In genomic region chr3:186909078-186909853, GRCh38 we compare ENCODE assay signal across 8 cellular contexts. TPM values are rescaled to one million over a fixed set of nuclear protein-coding genes. Genes with fewer than 3 reads are reported as not detected.
DNase-seq lines count a peak whose midpoint lies in the region; ATAC-seq and TF ChIP-seq lines count a peak whose summit lies in the region.

No MANE protein-coding gene starts in this region.

- CTCF ChIA-PET in WTC11 (lab: Charles Lee): interaction anchor here (0.6 to 1.9 kb wide), 7 partner anchors 22 to 313 kb away, joined by 3 to 9 read pairs (median 4); partner anchors contain the start of genes ADIPOQ and RPL39L

- POLR2A ChIA-PET in WTC11 (lab: Charles Lee): no interaction called here

- H3K4me3 Mint-ChIP-seq in WTC11: no peak overlapping the region

- TF ChIP-seq CTCF in WTC11 (IDR thresholded peaks at IDR 0.05): no peak
- no peak for TF ChIP-seq CTCF in astrocyte of the spinal cord (IDR thresholded peaks at IDR 0.05; ENCODE audit: low read depth, low read length)

- H3K27me3 Mint-ChIP-seq in WTC11 (ENCODE audit: low read depth): peaks cover 2% of the 10 kb centered on the region; the same call in 1 of the 2 replicates

- DNase-seq in HT1080 (ENCODE audit: low read depth) (peak; percentile 52), WTC11 (ENCODE audit: low spot score) (peak; percentile 50), astrocyte of the spinal cord (ENCODE audit: low read depth, low spot score) (peak; percentile 30), SIG-M5 treated with dmso at 0.1 percent for 504 hours (lab: John Stamatoyannopoulos, UW; ENCODE audit: unreplicated experiment) (no peak)
- peak; percentile 33 to 50 (median 38) for DNase-seq in stimulated activated CD4-positive, alpha-beta T cell treated with anti-CD3 and anti-CD28 coated beads, TNF-alpha, amount 100 ng/mL, for 48 hours (ENCODE audit: low read depth in 3 of 3)

- in situ Hi-C loops in astrocyte of the spinal cord (cut with HindIII; ENCODE audit: low sequenced_read_pairs): no loop called here

- H3K4me3 ChIP-seq in astrocyte of the spinal cord (ENCODE audit: low read depth, low read length): no peak overlapping the region

- peaks cover 17% of the 10 kb centered on the region for H3K4me1 Mint-ChIP-seq in WTC11

- peaks cover 3% of the 10 kb centered on the region; the same call in 1 of the 2 replicates for H3K36me3 Mint-ChIP-seq in WTC11

- H3K27ac Mint-ChIP-seq in WTC11: no peak overlapping the region

- ATAC-seq in WTC11 (peak; percentile 71), SK-N-SH treated with all-trans-retinoic acid at 6 μM for 48 hours (no peak), HG03175 (IDR thresholded peaks at IDR 0.05; ENCODE audit: unreplicated experiment) (no peak), HG02588 (IDR thresholded peaks at IDR 0.05; ENCODE audit: unreplicated experiment) (no peak)

- H3K9me3 Mint-ChIP-seq in WTC11: peaks cover 24% of the 10 kb centered on the region

TF ChIP-seq in WTC11, 78 proteins besides CTCF, POLR2A, EP300 and RAD21 (continues in another document):
- TF ChIP-seq GTF2I (CRISPR knock-in tag; conservative IDR thresholded peaks at IDR 0.05) (no peak), TEAD1 (CRISPR knock-in tag; IDR thresholded peaks at IDR 0.05) (no peak), NR2C2 (CRISPR knock-in tag; IDR thresholded peaks at IDR 0.05) (no peak), CDX4 (CRISPR knock-in tag; IDR thresholded peaks at IDR 0.05; ENCODE audit: borderline replicate concordance) (no peak), ZNF532 (CRISPR knock-in tag; IDR thresholded peaks at IDR 0.05; ENCODE audit: borderline replicate concordance) (no peak)

TF ChIP-seq in SK-N-SH treated with all-trans-retinoic acid at 6 μM for 48 hours, 23 proteins besides CTCF, POLR2A, EP300 and RAD21:
- no peak for TF ChIP-seq RARB (CRISPR knock-in tag; IDR thresholded peaks at IDR 0.05)
- no peak for TF ChIP-seq ZNF70 (CRISPR knock-in tag; IDR thresholded peaks at IDR 0.05)
- no peak for TF ChIP-seq ZNF8 (CRISPR knock-in tag; IDR thresholded peaks at IDR 0.05)

RNA-seq across cellular contexts. Expression of gene ST6GAL1, which starts 21.1 kb away (rescaled TPM):
- total RNA-seq in HT1080 (2014; rRNA removed; shearing (Covaris generic)): 6.1 and 6.8 TPM in 2 replicates
- polyA plus RNA-seq in HT1080 (2015; cell fraction: cytosol; rRNA removed): 7.7 and 7.9 TPM in 2 replicates
- polyA plus RNA-seq in HT1080 (2015; cell fraction: nucleus; rRNA removed): 9.6 and 10.4 TPM in 2 replicates
- total RNA-seq in WTC11 (2021): 82.5 to 87.5 TPM (median 83.4 TPM) in 3 replicates

Comparison
In these comparisons a context has a peak if more than half of its experiments do, and no peak if none do; other contexts are left out.
1. RNA of gene ST6GAL1, which starts 21.1 kb away (total RNA-seq): 82.5 to 87.5 TPM in WTC11; 6.1 to 6.8 TPM in HT1080; every median in the first group is over 10 times any median in the second.